1 cellular context compared by ENCODE assay signal in the genomic region with DNA sequence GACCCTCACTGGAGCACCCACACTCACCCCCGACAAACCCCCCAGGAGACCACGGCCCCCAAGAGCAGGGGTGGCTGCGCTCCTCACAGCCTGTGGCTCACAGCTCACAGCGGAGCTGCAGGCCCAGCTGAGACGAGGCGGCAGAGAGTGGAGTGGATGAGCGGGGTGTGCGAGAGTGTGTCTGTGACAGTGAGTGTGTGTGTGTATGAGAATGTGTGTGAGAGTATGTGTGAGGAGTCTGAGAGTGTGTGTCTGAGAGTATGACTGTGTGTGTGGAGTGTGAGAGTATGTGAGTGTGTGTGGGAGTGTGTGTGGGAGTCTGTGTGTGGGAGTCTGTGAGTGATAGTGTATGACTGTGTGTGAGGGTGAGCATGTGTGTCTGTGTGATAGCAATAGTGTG.
TF ChIP-seq lines count a peak whose summit lies in the region.

No MANE protein-coding gene starts in this region.

TF ChIP-seq in HepG2, 621 proteins besides CTCF, POLR2A, EP300 and RAD21 (continued from another document and continues in another):
- TF ChIP-seq ZNF512B (CRISPR knock-in tag; IDR thresholded peaks at IDR 0.05; ENCODE audit: borderline replicate concordance) = peak; percentile 16; the same call in 1 of the 2 replicates
- TF ChIP-seq RBM22 (optimal IDR thresholded peaks at IDR 0.05; ENCODE audit: low read length) = peak; percentile 28
- TF ChIP-seq ZGPAT (CRISPR knock-in tag; IDR thresholded peaks at IDR 0.05) = no peak
- TF ChIP-seq ZNF432 (CRISPR knock-in tag; IDR thresholded peaks at IDR 0.05; ENCODE audit: borderline replicate concordance) = no peak
- TF ChIP-seq FOXM1 (CRISPR knock-in tag; IDR thresholded peaks at IDR 0.05) = no peak
- no peak for TF ChIP-seq ZNF781 (CRISPR knock-in tag; IDR thresholded peaks at IDR 0.05; ENCODE audit: borderline replicate concordance, not compliant biosample characterization)
- peak; percentile 0; the same call in 1 of the 2 replicates for TF ChIP-seq ZNF501 (CRISPR knock-in tag; IDR thresholded peaks at IDR 0.05)
- TF ChIP-seq FOXK1 (CRISPR knock-in tag; IDR thresholded peaks at IDR 0.05; ENCODE audit: borderline replicate concordance, low read depth) = no peak
- TF ChIP-seq RFX5 (IDR thresholded peaks at IDR 0.05; ENCODE audit: low read depth, low read length) = no peak
- TF ChIP-seq ZBTB43 (CRISPR knock-in tag; conservative IDR thresholded peaks at IDR 0.05) = peak; percentile 53; the same call in 1 of the 2 replicates
- no peak for TF ChIP-seq KLF6 (CRISPR knock-in tag; IDR thresholded peaks at IDR 0.05)
- TF ChIP-seq RXRB (CRISPR knock-in tag; IDR thresholded peaks at IDR 0.05; ENCODE audit: borderline replicate concordance) = no peak
- no peak for TF ChIP-seq HINFP (CRISPR knock-in tag; IDR thresholded peaks at IDR 0.05; ENCODE audit: low read depth)
- TF ChIP-seq, protein P1, sequence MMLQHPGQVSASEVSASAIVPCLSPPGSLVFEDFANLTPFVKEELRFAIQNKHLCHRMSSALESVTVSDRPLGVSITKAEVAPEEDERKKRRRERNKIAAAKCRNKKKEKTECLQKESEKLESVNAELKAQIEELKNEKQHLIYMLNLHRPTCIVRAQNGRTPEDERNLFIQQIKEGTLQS (CRISPR knock-in tag; IDR thresholded peaks at IDR 0.05) = no peak
- TF ChIP-seq TP53 (CRISPR knock-in tag; conservative IDR thresholded peaks at IDR 0.05) = no peak
- no peak for TF ChIP-seq ZNF576 (CRISPR knock-in tag; IDR thresholded peaks at IDR 0.05)
- no peak for TF ChIP-seq DMAP1 (CRISPR knock-in tag; IDR thresholded peaks at IDR 0.05)
- TF ChIP-seq HCFC1 (IDR thresholded peaks at IDR 0.05; ENCODE audit: low read depth, low read length) = no peak
- TF ChIP-seq, protein P2, sequence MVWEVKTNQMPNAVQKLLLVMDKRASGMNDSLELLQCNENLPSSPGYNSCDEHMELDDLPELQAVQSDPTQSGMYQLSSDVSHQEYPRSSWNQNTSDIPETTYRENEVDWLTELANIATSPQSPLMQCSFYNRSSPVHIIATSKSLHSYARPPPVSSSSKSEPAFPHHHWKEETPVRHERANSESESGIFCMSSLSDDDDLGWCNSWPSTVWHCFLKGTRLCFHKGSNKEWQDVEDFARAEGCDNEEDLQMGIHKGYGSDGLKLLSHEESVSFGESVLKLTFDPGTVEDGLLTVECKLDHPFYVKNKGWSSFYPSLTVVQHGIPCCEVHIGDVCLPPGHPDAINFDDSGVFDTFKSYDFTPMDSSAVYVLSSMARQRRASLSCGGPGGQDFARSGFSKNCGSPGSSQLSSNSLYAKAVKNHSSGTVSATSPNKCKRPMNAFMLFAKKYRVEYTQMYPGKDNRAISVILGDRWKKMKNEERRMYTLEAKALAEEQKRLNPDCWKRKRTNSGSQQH (CRISPR knock-in tag; IDR thresholded peaks at IDR 0.05; ENCODE audit: low read depth) = no peak
- no peak for TF ChIP-seq ZNF33A (CRISPR knock-in tag; IDR thresholded peaks at IDR 0.05; ENCODE audit: borderline replicate concordance)
- TF ChIP-seq HMGXB4 (CRISPR knock-in tag; IDR thresholded peaks at IDR 0.05; ENCODE audit: borderline replicate concordance in 1 of 2, low read depth in 1 of 2) = 0 out of 4 replicates have a peak, but pooled peaks have one; percentile 5 to 13
- no peak for TF ChIP-seq HOXA3 (CRISPR knock-in tag; IDR thresholded peaks at IDR 0.05)
- peak; percentile 80; the same call in 1 of the 2 replicates for TF ChIP-seq TRAFD1 (CRISPR knock-in tag; IDR thresholded peaks at IDR 0.05; ENCODE audit: borderline replicate concordance)
- TF ChIP-seq HNF4A (CRISPR knock-in tag; IDR thresholded peaks at IDR 0.05) = no peak
- 0 out of 2 replicates have a peak, but pooled peaks have one; percentile 1 for TF ChIP-seq ZC3H13 (CRISPR knock-in tag; IDR thresholded peaks at IDR 0.05)
- TF ChIP-seq NONO (IDR thresholded peaks at IDR 0.05) = 0 out of 2 replicates have a peak, but pooled peaks have one; percentile 85
- no peak; the same call in 1 of the 2 replicates for TF ChIP-seq NONO (CRISPR knock-in tag; conservative IDR thresholded peaks at IDR 0.05)
- TF ChIP-seq FOXP1 (IDR thresholded peaks at IDR 0.05) = no peak; the same call in 1 of the 2 replicates
- no peak for TF ChIP-seq FOXP1 (CRISPR knock-in tag; IDR thresholded peaks at IDR 0.05)
- TF ChIP-seq SCMH1 (CRISPR knock-in tag; IDR thresholded peaks at IDR 0.05; ENCODE audit: borderline replicate concordance) = no peak
- TF ChIP-seq KMT2B (CRISPR knock-in tag; IDR thresholded peaks at IDR 0.05) = no peak
- peak; percentile 75; the same call in 1 of the 2 replicates for TF ChIP-seq ZNF839 (CRISPR knock-in tag; IDR thresholded peaks at IDR 0.05; ENCODE audit: borderline replicate concordance)
- peak; percentile 14 for TF ChIP-seq CBX1 (IDR thresholded peaks at IDR 0.05; ENCODE audit: low read depth)
- TF ChIP-seq ZBTB3 (CRISPR knock-in tag; IDR thresholded peaks at IDR 0.05; ENCODE audit: borderline replicate concordance, low read depth) = 0 out of 2 replicates have a peak, but pooled peaks have one; percentile 10
- no peak for TF ChIP-seq GATAD2A (CRISPR knock-in tag; IDR thresholded peaks at IDR 0.05)
- peak; percentile 68; the same call in 1 of the 2 replicates for TF ChIP-seq SAFB2 (CRISPR knock-in tag; IDR thresholded peaks at IDR 0.05; ENCODE audit: borderline replicate concordance, low read depth)
- TF ChIP-seq, protein P3, sequence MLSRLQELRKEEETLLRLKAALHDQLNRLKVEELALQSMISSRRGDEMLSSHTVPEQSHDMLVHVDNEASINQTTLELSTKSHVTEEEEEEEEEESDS (CRISPR knock-in tag; IDR thresholded peaks at IDR 0.05; ENCODE audit: borderline replicate concordance) = no peak; the same call in 1 of the 2 replicates
- no peak for TF ChIP-seq ZNF609 (CRISPR knock-in tag; IDR thresholded peaks at IDR 0.05; ENCODE audit: borderline replicate concordance)
